Comparison of ENCODE assay signal across 8 cellular contexts in genomic region chr2:226802573-226802972, GRCh38. TPM values are rescaled to one million over a fixed set of nuclear protein-coding genes. Genes with fewer than 3 reads are reported as not detected.
A peak's percentile ranks its signal among the peaks of the same experiment; 100 is the strongest.
DNase-seq lines count a peak whose midpoint lies in the region; ATAC-seq, FAIRE-seq and TF ChIP-seq lines count a peak whose summit lies in the region.

No MANE protein-coding gene starts in this region.

- H2AFZ ChIP-seq in DND-41 (ENCODE audit: low read depth, low read length) = no peak overlapping the region
- no peak overlapping the region for H2AFZ ChIP-seq in OCI-LY3 (ENCODE audit: low read depth, low read length)

- no peaks in the 10 kb centered on the region for H4K20me1 ChIP-seq in DND-41 (ENCODE audit: insufficient read depth, low read length)
- H4K20me1 ChIP-seq in OCI-LY3 (ENCODE audit: insufficient read depth, low read length) = no peaks in the 10 kb centered on the region

- H3K79me2 ChIP-seq in DND-41 (ENCODE audit: insufficient read depth, low read length) (peaks cover 10% of the 10 kb centered on the region), OCI-LY3 (ENCODE audit: low read length) (no peaks in the 10 kb centered on the region)

- H3K9me3 ChIP-seq in DND-41 (ENCODE audit: insufficient read depth, low read length, severe bottlenecking) = no peaks in the 10 kb centered on the region
- H3K9me3 ChIP-seq in OCI-LY3 (ENCODE audit: insufficient read depth, low read length) = no peaks in the 10 kb centered on the region

- H3K4me2 ChIP-seq in DND-41 (ENCODE audit: insufficient read depth, low read length) (0 out of 2 replicates have a peak overlapping the region, but pooled peaks have one; percentile 7), OCI-LY3 (ENCODE audit: low read length) (peak overlapping the region; percentile 96)

- no peak overlapping the region for H3K9ac ChIP-seq in DND-41 (ENCODE audit: low read depth, low read length)
- H3K9ac ChIP-seq in OCI-LY3 (ENCODE audit: low read length) = no peak overlapping the region

- no peak for FAIRE-seq in HTR-8/SVneo (lab: Jason Lieb, UNC)

- ATAC-seq in DND-41 (ENCODE audit: insufficient read depth, low read depth) (no peak), HG03097 (IDR thresholded peaks at IDR 0.05; ENCODE audit: low FRiP score, unreplicated experiment) (no peak), HG03439 (IDR thresholded peaks at IDR 0.05; ENCODE audit: unreplicated experiment) (no peak)

- H3K27ac ChIP-seq in DND-41 (ENCODE audit: low read length) = no peak overlapping the region
- H3K27ac ChIP-seq in OCI-LY3 (ENCODE audit: low read length) = no peak overlapping the region
- no peak overlapping the region for H3K27ac ChIP-seq in coronary artery

- TF ChIP-seq CTCF in DND-41 (IDR thresholded peaks at IDR 0.05; ENCODE audit: borderline replicate concordance, extremely low read depth, low read length, poor library complexity, severe bottlenecking) (peak; percentile 83), OCI-LY3 (IDR thresholded peaks at IDR 0.05; ENCODE audit: low read depth, low read length) (peak; percentile 59), coronary artery (IDR thresholded peaks at IDR 0.05) (peak; percentile 34)

- H3K4me1 ChIP-seq in DND-41 (ENCODE audit: insufficient read depth, low read length) (peaks cover 44% of the 10 kb centered on the region), OCI-LY3 (ENCODE audit: low read length) (peaks cover 8% of the 10 kb centered on the region; the same call in 1 of the 2 replicates)

- H3K36me3 ChIP-seq in DND-41 (ENCODE audit: insufficient read depth, low read length) = 0 out of 2 replicates have a peak, but pooled peaks cover 4% of the 10 kb centered on the region
- H3K36me3 ChIP-seq in OCI-LY3 (replicated peaks; ENCODE audit: low read depth, low read length) = no peaks in the 10 kb centered on the region

- H3K4me3 ChIP-seq in DND-41 (ENCODE audit: low read depth in 1 of 2, low read length in 2 of 2) (no peak overlapping the region), OCI-LY3 (ENCODE audit: low read length) (no peak overlapping the region), coronary artery (no peak overlapping the region)

- DNase-seq in DND-41 (no peak), KG1 (lab: John Stamatoyannopoulos, UW) (peak; percentile 19), coronary artery (ENCODE audit: low spot score) (no peak), myocyte (ENCODE audit: low read depth) (peak; percentile 81), HTR-8/SVneo (ENCODE audit: insufficient read length, low spot score) (no peak)

- H3K27me3 ChIP-seq in DND-41 (ENCODE audit: insufficient read depth, low read length, poor library complexity) (peaks cover 3% of the 10 kb centered on the region), OCI-LY3 (ENCODE audit: low read depth, low read length) (peaks cover 3% of the 10 kb centered on the region; the same call in 1 of the 2 replicates)

RNA-seq across cellular contexts. Expression of gene IRS1, which starts 3.0 kb away (rescaled TPM):
- total RNA-seq in myocyte = 32.3 and 38.1 TPM in 2 replicates
- polyA plus RNA-seq in myocyte (2012) = 11.7 TPM

RNA-seq across cellular contexts. Expression of gene RHBDD1, which starts 33.3 kb away (rescaled TPM):
- 9.9 and 10.8 TPM in 2 replicates for total RNA-seq in myocyte
- polyA plus RNA-seq in myocyte (2012) = 16.1 TPM

Comparison
In these comparisons a context has a peak if more than half of its experiments do, and no peak if none do; other contexts are left out.
1. DNase-seq: peak in KG1 (single experiment) and myocyte (single experiment); none in DND-41 (single experiment), coronary artery (single experiment) and HTR-8/SVneo (single experiment).
2. Peak in every context shown above with its lines, with median percentiles within 50 percentile points of each other: CTCF ChIP-seq.